ENCODE assay signal across 8 cellular contexts in the genomic region with DNA sequence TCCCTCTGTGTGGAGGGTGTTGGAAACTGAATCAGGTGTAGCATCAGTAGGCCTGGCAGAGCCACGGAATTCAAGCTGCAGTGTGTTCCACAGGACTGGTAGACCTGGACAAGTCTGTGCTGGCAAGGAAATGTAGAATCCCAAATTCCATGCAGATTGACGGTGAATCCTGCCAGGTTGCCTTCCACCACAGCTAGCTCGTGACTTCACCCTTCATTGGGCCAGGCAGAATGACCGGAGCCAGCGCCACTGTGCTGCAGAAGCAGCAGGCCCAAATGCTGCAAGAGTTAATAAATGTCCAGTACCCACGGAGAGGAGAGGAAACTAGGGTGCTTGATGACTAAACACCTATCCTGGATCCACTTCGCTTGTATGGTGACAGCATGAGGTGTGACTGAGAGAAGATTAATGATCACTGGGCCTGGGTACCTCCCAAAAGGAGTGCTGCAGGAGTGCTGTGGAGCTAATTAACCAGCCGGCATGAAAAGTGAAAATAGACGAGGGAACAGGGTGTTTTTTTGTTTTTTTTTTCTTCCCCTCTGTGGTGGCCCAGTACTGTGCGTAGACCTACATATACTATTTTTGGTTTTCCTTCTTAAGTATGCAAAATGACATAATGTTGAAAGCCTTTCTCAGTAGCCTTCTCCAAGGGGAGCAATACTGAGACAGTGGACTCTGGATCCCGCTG.
DNase-seq lines count a peak whose midpoint lies in the region; ATAC-seq and TF ChIP-seq lines count a peak whose summit lies in the region.

No MANE protein-coding gene starts in this region.

- H2BK120ac ChIP-seq in trophoblast cell (ENCODE audit: insufficient read depth, low read length, poor library complexity), result no peak overlapping the region

- H3K4me1 ChIP-seq in HEK293 (ENCODE audit: control insufficient read depth, insufficient read depth, low read length), result peaks cover 28% of the 10 kb centered on the region
- H3K4me1 ChIP-seq in heart left ventricle, result peaks cover 32 to 100% (median 95%) of the 10 kb centered on the region in 12 donors
- H3K4me1 ChIP-seq in transverse colon, result peaks cover 43 to 76% (median 59%) of the 10 kb centered on the region in 4 donors
- peaks cover 6 to 13% of the 10 kb centered on the region in 2 experiments for H3K4me1 ChIP-seq in trophoblast cell (ENCODE audit: control insufficient read depth in 1 of 2, insufficient read depth in 2 of 2, low read length in 2 of 2)

- TF ChIP-seq EP300 in transverse colon (IDR thresholded peaks at IDR 0.05; ENCODE audit: low read depth), result no peak

- H3K18ac ChIP-seq in trophoblast cell (ENCODE audit: low read length), result no peak overlapping the region

- no peak overlapping the region for H2BK12ac ChIP-seq in trophoblast cell (ENCODE audit: low read length)

- intact Hi-C loops in heart left ventricle (cut with DNase I) (loop anchor here in 1 of 10 donors (10.0 kb wide), 1 partner anchor 56 kb away; no protein-coding TSS in a partner anchor), transverse colon (cut with DNase I; ENCODE audit: low total_unique reads) (no loop called here)

- H3K27ac ChIP-seq in HEK293 (ENCODE audit: extremely low read depth, low read depth, low read length) (no peak overlapping the region), RWPE1 (peak overlapping the region; percentile 94), heart left ventricle (peak overlapping the region; percentile 58 to 82 (median 73)), transverse colon (peak overlapping the region; percentile 79 to 90 (median 84)), trophoblast cell (ENCODE audit: low read depth, low read length) (no peak overlapping the region)

- no peaks in the 10 kb centered on the region for H3K9me3 ChIP-seq in HEK293 (ENCODE audit: control insufficient read depth, insufficient read depth, low read depth, low read length)
- H3K9me3 ChIP-seq in heart left ventricle, result peaks cover 0 to under 1% (median 0%) of the 10 kb centered on the region in 12 donors
- H3K9me3 ChIP-seq in transverse colon, result peaks cover 0 to under 1% of the 10 kb centered on the region in 2 donors
- no peaks in the 10 kb centered on the region for H3K9me3 ChIP-seq in trophoblast cell (ENCODE audit: insufficient read depth, low read depth, low read length)

- no peaks in the 10 kb centered on the region for H3K27me3 ChIP-seq in heart left ventricle
- no peaks in the 10 kb centered on the region for H3K27me3 ChIP-seq in transverse colon
- no peaks in the 10 kb centered on the region for H3K27me3 ChIP-seq in trophoblast cell (ENCODE audit: insufficient read depth, low read length)

- H4K91ac ChIP-seq in trophoblast cell (ENCODE audit: low read depth, low read length), result no peak overlapping the region

- H2AK5ac ChIP-seq in trophoblast cell (ENCODE audit: low read length), result no peak overlapping the region

- POLR2A ChIA-PET in HEK293 (lab: Yijun Ruan, JAX) (no interaction called here), RWPE1 (lab: Yijun Ruan, JAX; ENCODE audit: low non-redundant PET) (no interaction called here)

- no peak overlapping the region for H3K4me2 ChIP-seq in trophoblast cell (ENCODE audit: low read length)

- no peak overlapping the region for H3K9ac ChIP-seq in trophoblast cell (ENCODE audit: low read length)

- no peak overlapping the region for H3K23ac ChIP-seq in trophoblast cell (ENCODE audit: low read length)

- no peak overlapping the region for H4K12ac ChIP-seq in trophoblast cell (ENCODE audit: low read depth, low read length)

- in situ Hi-C loops in transverse colon (cut with MboI; ENCODE audit: low pct_ligation_motif_present in 1 of 4, low pct_unique_long_range_greater_than_20kb in 1 of 4, low sequenced_read_pairs in 3 of 4), result no loop called here

- no peak overlapping the region for H4K8ac ChIP-seq in trophoblast cell (ENCODE audit: low read depth, low read length)

- H3K36me3 ChIP-seq in HEK293 (ENCODE audit: control insufficient read depth in 2 of 2, insufficient read depth in 1 of 2, low read length in 2 of 2), result peaks cover 0 to 7% of the 10 kb centered on the region in 2 experiments; a peak in 1 of 3 replicates
- no peaks in the 10 kb centered on the region for H3K36me3 ChIP-seq in heart left ventricle
- no peaks in the 10 kb centered on the region for H3K36me3 ChIP-seq in transverse colon
- peaks cover 0 to 7% of the 10 kb centered on the region in 2 experiments for H3K36me3 ChIP-seq in trophoblast cell (ENCODE audit: control insufficient read depth in 1 of 2, insufficient read depth in 2 of 2, low read length in 2 of 2)

- no peak overlapping the region for H3K4me3 ChIP-seq in HEK293 (ENCODE audit: low read depth, low read length)
- peak overlapping the region in 1 of 12 donors; percentile 0 for H3K4me3 ChIP-seq in heart left ventricle
- no peak overlapping the region for H3K4me3 ChIP-seq in transverse colon
- H3K4me3 ChIP-seq in trophoblast cell (ENCODE audit: low read depth, low read length), result no peak overlapping the region

- TF ChIP-seq POLR2A in heart left ventricle (IDR thresholded peaks at IDR 0.05) (no peak), transverse colon (IDR thresholded peaks at IDR 0.05) (no peak)

- CTCF ChIA-PET in HEK293 (lab: Yijun Ruan, JAX), result interaction anchor here (1.2 kb wide), 1 partner anchor 28 kb away, joined by 4 read pairs; no protein-coding TSS in a partner anchor
- CTCF ChIA-PET in RWPE1 (lab: Yijun Ruan, JAX), result no interaction called here

- H2BK5ac ChIP-seq in trophoblast cell (ENCODE audit: low read depth, low read length, poor library complexity), result no peak overlapping the region

- H3K79me1 ChIP-seq in trophoblast cell (ENCODE audit: low read length), result peaks cover 2% of the 10 kb centered on the region

- WGBS in heart left ventricle, 4 donors, result 23 to 35% (median 28%) methylated on average over 11 of the region's 11 CpGs
- WGBS in transverse colon (ENCODE audit: low coverage in 1 of 2), 2 donors, result 36 to 68% methylated on average over 3 to 11 of the region's 11 CpGs
- WGBS in trophoblast cell (ENCODE audit: extremely low coverage, insufficient coverage, insufficient read length), result no CpG with 5 or more reads among the region's 11 CpGs

- H3K14ac ChIP-seq in trophoblast cell (ENCODE audit: low read length), result no peak overlapping the region

- ATAC-seq in heart left ventricle, result peak in 3 of 4 donors; percentile 23 to 32 (median 29)

- H2AFZ ChIP-seq in trophoblast cell (ENCODE audit: insufficient read depth, low read length, poor library complexity), result no peak overlapping the region

- TF ChIP-seq CTCF in HEK293 (tag by site-specific recombination; IDR thresholded peaks at IDR 0.05) (no peak), RWPE1 (conservative IDR thresholded peaks at IDR 0.05; ENCODE audit: low read depth) (no peak), heart left ventricle (IDR thresholded peaks at IDR 0.05) (no peak), transverse colon (IDR thresholded peaks at IDR 0.05) (no peak)

- H3K79me2 ChIP-seq in trophoblast cell (ENCODE audit: control insufficient read depth, insufficient read depth, low read length, poor library complexity), result no peaks in the 10 kb centered on the region

- H3K4ac ChIP-seq in trophoblast cell (ENCODE audit: low read depth, low read length), result no peak overlapping the region

- DNase-seq in GM03348 (ENCODE audit: low spot score) (peak; percentile 45), RWPE1 (ENCODE audit: low spot score) (peak; percentile 75), heart left ventricle (no peak), transverse colon (no peak), trophoblast cell (no peak), NCI-H345 treated with DMSO at 0.1 percent for 48 hours (lab: John Stamatoyannopoulos, UW; ENCODE audit: unreplicated experiment) (no peak), middle frontal gyrus (ENCODE audit: extremely low spot score, low spot score) (no peak)

TF ChIP-seq in HEK293, 187 proteins besides CTCF, POLR2A, EP300 and RAD21 (continues in another document):
- TF ChIP-seq, protein P1, sequence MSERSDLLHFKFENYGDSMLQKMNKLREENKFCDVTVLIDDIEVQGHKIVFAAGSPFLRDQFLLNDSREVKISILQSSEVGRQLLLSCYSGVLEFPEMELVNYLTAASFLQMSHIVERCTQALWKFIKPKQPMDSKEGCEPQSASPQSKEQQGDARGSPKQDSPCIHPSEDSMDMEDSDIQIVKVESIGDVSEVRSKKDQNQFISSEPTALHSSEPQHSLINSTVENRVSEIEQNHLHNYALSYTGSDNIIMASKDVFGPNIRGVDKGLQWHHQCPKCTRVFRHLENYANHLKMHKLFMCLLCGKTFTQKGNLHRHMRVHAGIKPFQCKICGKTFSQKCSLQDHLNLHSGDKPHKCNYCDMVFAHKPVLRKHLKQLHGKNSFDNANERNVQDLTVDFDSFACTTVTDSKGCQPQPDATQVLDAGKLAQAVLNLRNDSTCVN (tag by site-specific recombination; optimal IDR thresholded peaks at IDR 0.05), result no peak
- TF ChIP-seq ZNF600 (tag by site-specific recombination; IDR thresholded peaks at IDR 0.05) (0 out of 2 replicates have a peak, but pooled peaks have one; percentile 37), KLF16 (tag by site-specific recombination; IDR thresholded peaks at IDR 0.05) (no peak), ZNF747 (tag by site-specific recombination; IDR thresholded peaks at IDR 0.05) (no peak), ZNF548 (tag by site-specific recombination; IDR thresholded peaks at IDR 0.05) (no peak), WT1 (tag by site-specific recombination; IDR thresholded peaks at IDR 0.05) (peak; percentile 64), ZFP69B (tag by site-specific recombination; IDR thresholded peaks at IDR 0.05) (no peak), ZNF140 (tag by site-specific recombination; IDR thresholded peaks at IDR 0.05) (no peak), ZFP37 (tag by site-specific recombination; IDR thresholded peaks at IDR 0.05) (no peak), ZIC2 (tag by site-specific recombination; IDR thresholded peaks at IDR 0.05) (peak; percentile 84), ZBTB17 (tag by site-specific recombination; IDR thresholded peaks at IDR 0.05) (0 out of 2 replicates have a peak, but pooled peaks have one; percentile 14)
- TF ChIP-seq, protein P2, sequence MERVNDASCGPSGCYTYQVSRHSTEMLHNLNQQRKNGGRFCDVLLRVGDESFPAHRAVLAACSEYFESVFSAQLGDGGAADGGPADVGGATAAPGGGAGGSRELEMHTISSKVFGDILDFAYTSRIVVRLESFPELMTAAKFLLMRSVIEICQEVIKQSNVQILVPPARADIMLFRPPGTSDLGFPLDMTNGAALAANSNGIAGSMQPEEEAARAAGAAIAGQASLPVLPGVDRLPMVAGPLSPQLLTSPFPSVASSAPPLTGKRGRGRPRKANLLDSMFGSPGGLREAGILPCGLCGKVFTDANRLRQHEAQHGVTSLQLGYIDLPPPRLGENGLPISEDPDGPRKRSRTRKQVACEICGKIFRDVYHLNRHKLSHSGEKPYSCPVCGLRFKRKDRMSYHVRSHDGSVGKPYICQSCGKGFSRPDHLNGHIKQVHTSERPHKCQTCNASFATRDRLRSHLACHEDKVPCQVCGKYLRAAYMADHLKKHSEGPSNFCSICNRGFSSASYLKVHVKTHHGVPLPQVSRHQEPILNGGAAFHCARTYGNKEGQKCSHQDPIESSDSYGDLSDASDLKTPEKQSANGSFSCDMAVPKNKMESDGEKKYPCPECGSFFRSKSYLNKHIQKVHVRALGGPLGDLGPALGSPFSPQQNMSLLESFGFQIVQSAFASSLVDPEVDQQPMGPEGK (tag by site-specific recombination; IDR thresholded peaks at IDR 0.05), result no peak

Comparison
In these comparisons a context has a peak if more than half of its experiments do, and no peak if none do; other contexts are left out.
1. DNase-seq: peak in GM03348 (single experiment) and RWPE1 (single experiment); none in heart left ventricle (0 of 5), transverse colon (single experiment), trophoblast cell (0 of 2), NCI-H345 treated with DMSO at 0.1 percent for 48 hours (single experiment) and middle frontal gyrus (single experiment).
2. H3K27ac ChIP-seq: peak in RWPE1 (single experiment), heart left ventricle (12 of 12) and transverse colon (4 of 4); none in HEK293 (single experiment) and trophoblast cell (single experiment).